ENCODE assay signal across 23 cellular contexts in the genomic region with DNA sequence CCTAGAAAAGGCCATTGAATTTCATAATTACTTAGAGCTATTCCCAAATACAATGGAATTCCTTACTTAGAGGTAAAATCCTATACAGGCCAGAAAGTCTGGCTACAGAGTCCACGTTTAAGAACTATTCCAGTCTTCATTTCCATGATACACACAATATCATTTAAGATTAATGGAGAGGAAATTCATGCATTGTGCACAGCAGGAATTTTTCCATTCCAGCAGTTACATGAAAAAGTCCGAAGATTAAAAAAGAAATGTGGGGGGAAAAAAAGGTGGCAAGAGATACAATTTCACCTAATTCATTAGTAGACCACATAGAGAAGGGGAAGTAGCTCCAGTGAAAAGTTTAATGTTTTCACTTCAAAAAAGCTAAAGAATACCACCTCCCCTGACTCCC.
DNase-seq lines count a peak whose midpoint lies in the region; ATAC-seq, FAIRE-seq and TF ChIP-seq lines count a peak whose summit lies in the region.
"Had no signal": no experiment of that assay in that cellular context is flagged by ENCODE, and none has a peak within 500 bp of the region (broad histone marks: within the 10 kb centered on the region; RNA-seq: fewer than 3 reads in every experiment).

No MANE protein-coding gene starts in this region.

- DNase-seq in astrocyte (ENCODE audit: low read depth) (peak; percentile 63), left kidney (ENCODE audit: low read depth, low spot score) (peak; percentile 63), progenitor cell of endocrine pancreas (ENCODE audit: low spot score, unreplicated experiment) (no peak), dorsolateral prefrontal cortex (no peak), GM20000 (ENCODE audit: low spot score) (no peak)
- DNase-seq: C1 segment of cervical spinal cord; CD8-positive, alpha-beta memory T cell; DMS79; H9; Kasumi-1; MG63; NCI-H1048; NCI-H1436; NCI-H1930; NCI-H345; NCI-H524 treated with DMSO at 0.1 percent for 48 hours; PC-9; SJCRH30 had no signal

- TF ChIP-seq RAD21 in Ishikawa (IDR thresholded peaks at IDR 0.05; ENCODE audit: low read depth) = no peak

- H3K9me3 ChIP-seq in astrocyte (ENCODE audit: insufficient read depth, low read depth, low read length) = no peaks in the 10 kb centered on the region
- H3K9me3 ChIP-seq: MG63, SJCRH30 had no signal

- H3K9me3 Mint-ChIP-seq in astrocyte (ENCODE audit: unreplicated experiment) = no peaks in the 10 kb centered on the region
- no peaks in the 10 kb centered on the region for H3K9me3 Mint-ChIP-seq in progenitor cell of endocrine pancreas (ENCODE audit: low read depth)
- H3K9me3 Mint-ChIP-seq: CD8-positive, alpha-beta memory T cell; H9; IgD-negative memory B cell had no signal

- H3K36me3 Mint-ChIP-seq in astrocyte (ENCODE audit: low read depth, unreplicated experiment) (peaks cover 7% of the 10 kb centered on the region), progenitor cell of endocrine pancreas (ENCODE audit: insufficient read depth) (peaks cover 37% of the 10 kb centered on the region)

- no peaks in the 10 kb centered on the region for H3K79me2 ChIP-seq in astrocyte (ENCODE audit: insufficient read depth, low read length)

- H3K4me1 ChIP-seq in astrocyte (ENCODE audit: insufficient read depth, low read length) = no peaks in the 10 kb centered on the region
- H3K4me1 ChIP-seq: SJCRH30 had no signal

- no peak overlapping the region for H2AFZ ChIP-seq in astrocyte (ENCODE audit: low read depth, low read length)
- H2AFZ ChIP-seq: PC-9 had no signal

- H3K4me3 Mint-ChIP-seq in astrocyte (ENCODE audit: unreplicated experiment) (no peak overlapping the region), progenitor cell of endocrine pancreas (ENCODE audit: low read depth) (no peak overlapping the region)
- H3K4me3 Mint-ChIP-seq: CD8-positive, alpha-beta memory T cell; H9; IgD-negative memory B cell had no signal

- no peak overlapping the region for H3K4me3 ChIP-seq in astrocyte (ENCODE audit: insufficient read depth, low read depth, low read length)
- H3K4me3 ChIP-seq in dorsolateral prefrontal cortex = no peak overlapping the region
- H3K4me3 ChIP-seq: MG63, PC-9, SJCRH30 had no signal

- no peak overlapping the region for H3K4me2 ChIP-seq in astrocyte (ENCODE audit: low read length)
- H3K4me2 ChIP-seq: PC-9 had no signal

- peaks cover 44% of the 10 kb centered on the region for H3K36me3 ChIP-seq in astrocyte (ENCODE audit: insufficient read depth, low read length)

- FAIRE-seq in astrocyte (lab: Jason Lieb, UNC) = no peak
- FAIRE-seq: HTR-8/SVneo had no signal

- ATAC-seq in GM19324 (IDR thresholded peaks at IDR 0.05; ENCODE audit: low FRiP score, unreplicated experiment) = no peak
- no peak for ATAC-seq in GM18498 (IDR thresholded peaks at IDR 0.05; ENCODE audit: unreplicated experiment)

- TF ChIP-seq CTCF in astrocyte (IDR thresholded peaks at IDR 0.05; ENCODE audit: insufficient read depth, low read depth, low read length) (no peak), progenitor cell of endocrine pancreas (IDR thresholded peaks at IDR 0.05; ENCODE audit: unreplicated experiment) (no peak), dorsolateral prefrontal cortex (IDR thresholded peaks at IDR 0.05 in 54 of 56, conservative IDR thresholded peaks at IDR 0.05 in 2 of 56; ENCODE audit: low read depth in 1 of 56, partially characterized antibody in 56 of 56) (no peak), GM20000 (IDR thresholded peaks at IDR 0.05; ENCODE audit: extremely low read depth, missing control alignments) (no peak)

- H3K27ac Mint-ChIP-seq in astrocyte (ENCODE audit: unreplicated experiment) (no peak overlapping the region), progenitor cell of endocrine pancreas (peak overlapping the region; percentile 62)
- H3K27ac Mint-ChIP-seq: H9 had no signal

- H3K4me1 Mint-ChIP-seq in astrocyte (ENCODE audit: low read depth, unreplicated experiment) (no peaks in the 10 kb centered on the region), progenitor cell of endocrine pancreas (ENCODE audit: low read depth) (peaks cover 11% of the 10 kb centered on the region)
- H3K4me1 Mint-ChIP-seq: CD8-positive, alpha-beta memory T cell; H9; IgD-negative memory B cell had no signal

- no peaks in the 10 kb centered on the region for H3K27me3 ChIP-seq in astrocyte (ENCODE audit: insufficient read depth, low read length)
- no peaks in the 10 kb centered on the region for H3K27me3 ChIP-seq in dorsolateral prefrontal cortex
- H3K27me3 ChIP-seq: MG63, SJCRH30 had no signal

- H4K20me1 ChIP-seq in astrocyte (ENCODE audit: insufficient read depth, low read length) = no peaks in the 10 kb centered on the region

- H3K27ac ChIP-seq in astrocyte (ENCODE audit: low read depth, low read length) (no peak overlapping the region), dorsolateral prefrontal cortex (no peak overlapping the region)
- H3K27ac ChIP-seq: PC-9, SJCRH30 had no signal

- H3K27me3 Mint-ChIP-seq in astrocyte (ENCODE audit: low read depth, unreplicated experiment) (no peaks in the 10 kb centered on the region), progenitor cell of endocrine pancreas (no peaks in the 10 kb centered on the region)
- H3K27me3 Mint-ChIP-seq: CD8-positive, alpha-beta memory T cell; IgD-negative memory B cell had no signal

- intact Hi-C loops in dorsolateral prefrontal cortex (cut with DNase I) = no loop called here

- peak; percentile 78; the same call in 1 of the 2 replicates for TF ChIP-seq EP300 in Ishikawa (IDR thresholded peaks at IDR 0.05; ENCODE audit: borderline replicate concordance)

- H3K9ac ChIP-seq in astrocyte (ENCODE audit: low read length) = no peak overlapping the region

TF ChIP-seq in Ishikawa, 13 proteins besides CTCF, POLR2A, EP300 and RAD21:
- TF ChIP-seq, protein P1, sequence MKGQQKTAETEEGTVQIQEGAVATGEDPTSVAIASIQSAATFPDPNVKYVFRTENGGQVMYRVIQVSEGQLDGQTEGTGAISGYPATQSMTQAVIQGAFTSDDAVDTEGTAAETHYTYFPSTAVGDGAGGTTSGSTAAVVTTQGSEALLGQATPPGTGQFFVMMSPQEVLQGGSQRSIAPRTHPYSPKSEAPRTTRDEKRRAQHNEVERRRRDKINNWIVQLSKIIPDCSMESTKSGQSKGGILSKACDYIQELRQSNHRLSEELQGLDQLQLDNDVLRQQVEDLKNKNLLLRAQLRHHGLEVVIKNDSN (IDR thresholded peaks at IDR 0.05) = no peak
- TF ChIP-seq CREB1 (IDR thresholded peaks at IDR 0.05; ENCODE audit: low read depth) = no peak
- peak; percentile 91 for TF ChIP-seq TEAD4 (IDR thresholded peaks at IDR 0.05)
- peak; percentile 67 for TF ChIP-seq TCF12 (IDR thresholded peaks at IDR 0.05; ENCODE audit: low read depth)
- TF ChIP-seq YY1 (IDR thresholded peaks at IDR 0.05; ENCODE audit: low read depth) = no peak
- TF ChIP-seq REST (IDR thresholded peaks at IDR 0.05; ENCODE audit: low read depth) = no peak
- TF ChIP-seq EGR1 (IDR thresholded peaks at IDR 0.05) = no peak
- peak; percentile 70; the same call in 1 of the 2 replicates for TF ChIP-seq FOXM1 (IDR thresholded peaks at IDR 0.05; ENCODE audit: borderline replicate concordance, low read depth)
- no peak for TF ChIP-seq TAF1 (IDR thresholded peaks at IDR 0.05; ENCODE audit: low read depth)
- no peak for TF ChIP-seq MAX (IDR thresholded peaks at IDR 0.05)
- no peak for TF ChIP-seq ZBTB7A (IDR thresholded peaks at IDR 0.05; ENCODE audit: low read depth)
- peak; percentile 55; the same call in 1 of the 2 replicates for TF ChIP-seq NFIC (IDR thresholded peaks at IDR 0.05)
- no peak for TF ChIP-seq CEBPB (IDR thresholded peaks at IDR 0.05)

Comparison
In these comparisons a context has a peak if more than half of its experiments do, and no peak if none do; other contexts are left out.
1. DNase-seq: peak in astrocyte (single experiment) and left kidney (single experiment); none in progenitor cell of endocrine pancreas (single experiment), dorsolateral prefrontal cortex (0 of 10) and GM20000 (single experiment).